1 cellular context compared by ENCODE assay signal in the genomic region with DNA sequence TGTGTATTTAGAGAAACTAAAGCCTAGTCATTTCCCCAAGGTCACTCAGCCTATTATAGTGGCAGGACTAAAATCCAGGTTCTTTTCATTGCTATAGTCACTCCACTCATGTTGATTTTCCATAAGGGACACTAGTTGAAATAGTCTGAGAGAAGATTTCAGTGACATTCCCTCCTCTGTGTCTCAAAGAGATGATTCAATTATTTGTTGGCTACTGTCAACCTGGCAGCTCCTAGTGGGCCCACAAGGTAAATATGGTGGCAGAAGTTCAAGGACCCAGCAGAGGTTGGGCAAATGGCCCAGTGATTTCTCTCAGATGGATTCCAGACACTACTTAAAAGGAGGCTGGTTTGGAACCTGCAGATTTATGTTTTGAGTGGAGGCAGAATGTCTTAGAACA.
TF ChIP-seq lines count a peak whose summit lies in the region.

No MANE protein-coding gene starts in this region.

TF ChIP-seq in HepG2, 621 proteins besides CTCF, POLR2A, EP300 and RAD21 (continued from another document and continues in another):
- TF ChIP-seq, protein P1, sequence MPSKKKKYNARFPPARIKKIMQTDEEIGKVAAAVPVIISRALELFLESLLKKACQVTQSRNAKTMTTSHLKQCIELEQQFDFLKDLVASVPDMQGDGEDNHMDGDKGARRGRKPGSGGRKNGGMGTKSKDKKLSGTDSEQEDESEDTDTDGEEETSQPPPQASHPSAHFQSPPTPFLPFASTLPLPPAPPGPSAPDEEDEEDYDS (CRISPR knock-in tag; IDR thresholded peaks at IDR 0.05): no peak
- TF ChIP-seq ADNP (CRISPR knock-in tag; IDR thresholded peaks at IDR 0.05) (no peak), ZNF33B (CRISPR knock-in tag; IDR thresholded peaks at IDR 0.05) (no peak), NFYB (CRISPR knock-in tag; IDR thresholded peaks at IDR 0.05) (no peak), NFKBIZ (CRISPR knock-in tag; IDR thresholded peaks at IDR 0.05) (0 out of 2 replicates have a peak, but pooled peaks have one; percentile 55), POLR2AphosphoS2 (IDR thresholded peaks at IDR 0.05; ENCODE audit: low read depth, low read length) (no peak), ZNF629 (CRISPR knock-in tag; conservative IDR thresholded peaks at IDR 0.05) (no peak), ZNF558 (CRISPR knock-in tag; IDR thresholded peaks at IDR 0.05; ENCODE audit: borderline replicate concordance) (no peak), ZNF773 (CRISPR knock-in tag; IDR thresholded peaks at IDR 0.05; ENCODE audit: borderline replicate concordance) (no peak), CREM (IDR thresholded peaks at IDR 0.05) (peak; percentile 78), CREM (CRISPR knock-in tag; IDR thresholded peaks at IDR 0.05) (no peak), ZNF552 (CRISPR knock-in tag; IDR thresholded peaks at IDR 0.05; ENCODE audit: borderline replicate concordance) (no peak), NR2F1 (CRISPR knock-in tag; IDR thresholded peaks at IDR 0.05) (peak; percentile 73 to 87; a peak in 3 of 4 replicates), ZNF160 (CRISPR knock-in tag; IDR thresholded peaks at IDR 0.05) (no peak), KDM4B (CRISPR knock-in tag; IDR thresholded peaks at IDR 0.05) (no peak), KAT2B (IDR thresholded peaks at IDR 0.05; ENCODE audit: borderline replicate concordance, low read depth, low read length) (no peak), ZNF761 (CRISPR knock-in tag; conservative IDR thresholded peaks at IDR 0.05) (no peak), SRF (IDR thresholded peaks at IDR 0.05; ENCODE audit: low read depth, low read length) (no peak), ZSCAN22 (CRISPR knock-in tag; IDR thresholded peaks at IDR 0.05) (no peak), SRSF1 (optimal IDR thresholded peaks at IDR 0.05; ENCODE audit: low read depth, low read length) (no peak), ZNF780A (CRISPR knock-in tag; IDR thresholded peaks at IDR 0.05) (no peak), ZFP36L1 (CRISPR knock-in tag; IDR thresholded peaks at IDR 0.05) (peak; percentile 37; the same call in 1 of the 2 replicates), BHLHE40 (IDR thresholded peaks at IDR 0.05; ENCODE audit: low read length) (no peak), ZNF777 (CRISPR knock-in tag; IDR thresholded peaks at IDR 0.05) (no peak), ZNF839 (CRISPR knock-in tag; IDR thresholded peaks at IDR 0.05; ENCODE audit: borderline replicate concordance) (no peak), TRAFD1 (CRISPR knock-in tag; IDR thresholded peaks at IDR 0.05; ENCODE audit: borderline replicate concordance) (no peak), MXD4 (CRISPR knock-in tag; IDR thresholded peaks at IDR 0.05) (no peak), GFI1 (CRISPR knock-in tag; IDR thresholded peaks at IDR 0.05; ENCODE audit: borderline replicate concordance) (peak; percentile 92), CREBL2 (CRISPR knock-in tag; IDR thresholded peaks at IDR 0.05; ENCODE audit: borderline replicate concordance) (no peak), MATR3 (CRISPR knock-in tag; IDR thresholded peaks at IDR 0.05) (no peak), KLF11 (CRISPR knock-in tag; IDR thresholded peaks at IDR 0.05) (no peak), ZKSCAN1 (IDR thresholded peaks at IDR 0.05; ENCODE audit: low read length) (no peak; the same call in 1 of the 2 replicates), PRMT3 (CRISPR knock-in tag; IDR thresholded peaks at IDR 0.05; ENCODE audit: borderline replicate concordance, low read depth) (no peak), CENPT (CRISPR knock-in tag; IDR thresholded peaks at IDR 0.05; ENCODE audit: low read depth) (no peak), ZNF138 (CRISPR knock-in tag; IDR thresholded peaks at IDR 0.05; ENCODE audit: low read depth) (no peak), FOXC1 (CRISPR knock-in tag; IDR thresholded peaks at IDR 0.05; ENCODE audit: borderline replicate concordance) (no peak), KLF15 (CRISPR knock-in tag; IDR thresholded peaks at IDR 0.05; ENCODE audit: borderline replicate concordance) (no peak), TAF1 (CRISPR knock-in tag; IDR thresholded peaks at IDR 0.05) (no peak), ZNF574 (CRISPR knock-in tag; IDR thresholded peaks at IDR 0.05) (no peak), ZNF891 (CRISPR knock-in tag; IDR thresholded peaks at IDR 0.05) (no peak), GATAD2A (CRISPR knock-in tag; IDR thresholded peaks at IDR 0.05) (peak; percentile 95), PHF8 (CRISPR knock-in tag; IDR thresholded peaks at IDR 0.05) (peak; percentile 27; the same call in 1 of the 2 replicates), ZNF776 (CRISPR knock-in tag; IDR thresholded peaks at IDR 0.05) (no peak), ZSCAN25 (CRISPR knock-in tag; IDR thresholded peaks at IDR 0.05) (no peak), HNRNPH1 (optimal IDR thresholded peaks at IDR 0.05; ENCODE audit: low read depth, low read length) (no peak), SAFB2 (CRISPR knock-in tag; IDR thresholded peaks at IDR 0.05; ENCODE audit: borderline replicate concordance, low read depth) (no peak; the same call in 1 of the 2 replicates), ETV6 (CRISPR knock-in tag; conservative IDR thresholded peaks at IDR 0.05) (no peak), CHCHD3 (CRISPR knock-in tag; IDR thresholded peaks at IDR 0.05) (no peak), ZFY (CRISPR knock-in tag; IDR thresholded peaks at IDR 0.05) (no peak), ERF (CRISPR knock-in tag; IDR thresholded peaks at IDR 0.05) (0 out of 2 replicates have a peak, but pooled peaks have one; percentile 67), MYNN (CRISPR knock-in tag; IDR thresholded peaks at IDR 0.05; ENCODE audit: low read depth) (no peak), ZNF432 (CRISPR knock-in tag; IDR thresholded peaks at IDR 0.05; ENCODE audit: borderline replicate concordance) (no peak), MEIS1 (CRISPR knock-in tag; IDR thresholded peaks at IDR 0.05; ENCODE audit: borderline replicate concordance) (no peak), ZFP1 (CRISPR knock-in tag; IDR thresholded peaks at IDR 0.05) (no peak), ZKSCAN5 (CRISPR knock-in tag; IDR thresholded peaks at IDR 0.05) (no peak), GLI4 (CRISPR knock-in tag; IDR thresholded peaks at IDR 0.05; ENCODE audit: borderline replicate concordance) (no peak), HOXA7 (CRISPR knock-in tag; IDR thresholded peaks at IDR 0.05) (no peak), ZNF24 (IDR thresholded peaks at IDR 0.05) (no peak), ZNF225 (CRISPR knock-in tag; IDR thresholded peaks at IDR 0.05) (no peak), ZNF180 (CRISPR knock-in tag; IDR thresholded peaks at IDR 0.05; ENCODE audit: borderline replicate concordance, low read depth) (no peak), PHB2 (IDR thresholded peaks at IDR 0.05; ENCODE audit: partially characterized antibody) (no peak), ZNF431 (CRISPR knock-in tag; IDR thresholded peaks at IDR 0.05; ENCODE audit: borderline replicate concordance, low read depth) (no peak), ZNF263 (CRISPR knock-in tag; IDR thresholded peaks at IDR 0.05) (no peak), ZNF33A (CRISPR knock-in tag; IDR thresholded peaks at IDR 0.05; ENCODE audit: borderline replicate concordance) (no peak), ZNF792 (CRISPR knock-in tag; IDR thresholded peaks at IDR 0.05) (peak; percentile 43; the same call in 1 of the 2 replicates), MED13 (CRISPR knock-in tag; IDR thresholded peaks at IDR 0.05) (no peak), TP53 (CRISPR knock-in tag; conservative IDR thresholded peaks at IDR 0.05) (no peak)
- TF ChIP-seq, protein P2, sequence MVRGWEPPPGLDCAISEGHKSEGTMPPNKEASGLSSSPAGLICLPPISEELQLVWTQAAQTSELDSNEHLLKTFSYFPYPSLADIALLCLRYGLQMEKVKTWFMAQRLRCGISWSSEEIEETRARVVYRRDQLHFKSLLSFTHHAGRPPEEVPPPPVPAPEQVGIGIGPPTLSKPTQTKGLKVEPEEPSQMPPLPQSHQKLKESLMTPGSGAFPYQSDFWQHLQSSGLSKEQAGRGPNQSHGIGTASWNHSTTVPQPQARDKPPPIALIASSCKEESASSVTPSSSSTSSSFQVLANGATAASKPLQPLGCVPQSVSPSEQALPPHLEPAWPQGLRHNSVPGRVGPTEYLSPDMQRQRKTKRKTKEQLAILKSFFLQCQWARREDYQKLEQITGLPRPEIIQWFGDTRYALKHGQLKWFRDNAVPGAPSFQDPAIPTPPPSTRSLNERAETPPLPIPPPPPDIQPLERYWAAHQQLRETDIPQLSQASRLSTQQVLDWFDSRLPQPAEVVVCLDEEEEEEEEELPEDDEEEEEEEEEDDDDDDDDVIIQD (CRISPR knock-in tag; IDR thresholded peaks at IDR 0.05; ENCODE audit: low read depth): no peak
- TF ChIP-seq, protein P3, sequence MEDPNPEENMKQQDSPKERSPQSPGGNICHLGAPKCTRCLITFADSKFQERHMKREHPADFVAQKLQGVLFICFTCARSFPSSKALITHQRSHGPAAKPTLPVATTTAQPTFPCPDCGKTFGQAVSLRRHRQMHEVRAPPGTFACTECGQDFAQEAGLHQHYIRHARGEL (CRISPR knock-in tag; IDR thresholded peaks at IDR 0.05): no peak
- TF ChIP-seq, protein P4, sequence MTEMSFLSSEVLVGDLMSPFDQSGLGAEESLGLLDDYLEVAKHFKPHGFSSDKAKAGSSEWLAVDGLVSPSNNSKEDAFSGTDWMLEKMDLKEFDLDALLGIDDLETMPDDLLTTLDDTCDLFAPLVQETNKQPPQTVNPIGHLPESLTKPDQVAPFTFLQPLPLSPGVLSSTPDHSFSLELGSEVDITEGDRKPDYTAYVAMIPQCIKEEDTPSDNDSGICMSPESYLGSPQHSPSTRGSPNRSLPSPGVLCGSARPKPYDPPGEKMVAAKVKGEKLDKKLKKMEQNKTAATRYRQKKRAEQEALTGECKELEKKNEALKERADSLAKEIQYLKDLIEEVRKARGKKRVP (CRISPR knock-in tag; IDR thresholded peaks at IDR 0.05): peak in 1 of 2 experiments; percentile 24; a peak in 1 of 4 replicates
- TF ChIP-seq, protein P5, sequence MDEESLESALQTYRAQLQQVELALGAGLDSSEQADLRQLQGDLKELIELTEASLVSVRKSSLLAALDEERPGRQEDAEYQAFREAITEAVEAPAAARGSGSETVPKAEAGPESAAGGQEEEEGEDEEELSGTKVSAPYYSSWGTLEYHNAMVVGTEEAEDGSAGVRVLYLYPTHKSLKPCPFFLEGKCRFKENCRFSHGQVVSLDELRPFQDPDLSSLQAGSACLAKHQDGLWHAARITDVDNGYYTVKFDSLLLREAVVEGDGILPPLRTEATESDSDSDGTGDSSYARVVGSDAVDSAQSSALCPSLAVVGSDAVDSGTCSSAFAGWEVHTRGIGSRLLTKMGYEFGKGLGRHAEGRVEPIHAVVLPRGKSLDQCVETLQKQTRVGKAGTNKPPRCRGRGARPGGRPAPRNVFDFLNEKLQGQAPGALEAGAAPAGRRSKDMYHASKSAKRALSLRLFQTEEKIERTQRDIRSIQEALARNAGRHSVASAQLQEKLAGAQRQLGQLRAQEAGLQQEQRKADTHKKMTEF (CRISPR knock-in tag; IDR thresholded peaks at IDR 0.05): peak; percentile 72
- TF ChIP-seq, protein P6, sequence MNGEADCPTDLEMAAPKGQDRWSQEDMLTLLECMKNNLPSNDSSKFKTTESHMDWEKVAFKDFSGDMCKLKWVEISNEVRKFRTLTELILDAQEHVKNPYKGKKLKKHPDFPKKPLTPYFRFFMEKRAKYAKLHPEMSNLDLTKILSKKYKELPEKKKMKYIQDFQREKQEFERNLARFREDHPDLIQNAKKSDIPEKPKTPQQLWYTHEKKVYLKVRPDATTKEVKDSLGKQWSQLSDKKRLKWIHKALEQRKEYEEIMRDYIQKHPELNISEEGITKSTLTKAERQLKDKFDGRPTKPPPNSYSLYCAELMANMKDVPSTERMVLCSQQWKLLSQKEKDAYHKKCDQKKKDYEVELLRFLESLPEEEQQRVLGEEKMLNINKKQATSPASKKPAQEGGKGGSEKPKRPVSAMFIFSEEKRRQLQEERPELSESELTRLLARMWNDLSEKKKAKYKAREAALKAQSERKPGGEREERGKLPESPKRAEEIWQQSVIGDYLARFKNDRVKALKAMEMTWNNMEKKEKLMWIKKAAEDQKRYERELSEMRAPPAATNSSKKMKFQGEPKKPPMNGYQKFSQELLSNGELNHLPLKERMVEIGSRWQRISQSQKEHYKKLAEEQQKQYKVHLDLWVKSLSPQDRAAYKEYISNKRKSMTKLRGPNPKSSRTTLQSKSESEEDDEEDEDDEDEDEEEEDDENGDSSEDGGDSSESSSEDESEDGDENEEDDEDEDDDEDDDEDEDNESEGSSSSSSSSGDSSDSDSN (CRISPR knock-in tag; IDR thresholded peaks at IDR 0.05): no peak
